Comparison of ENCODE assay signal across 2 cellular contexts in genomic region chr17:76248013-76248782, GRCh38.
A peak's percentile ranks its signal among the peaks of the same experiment; 100 is the strongest.
TF ChIP-seq lines count a peak whose summit lies in the region.

No MANE protein-coding gene starts in this region.

TF ChIP-seq in HEK293, 187 proteins besides CTCF, POLR2A, EP300 and RAD21:
- TF ChIP-seq ZBTB17 (tag by site-specific recombination; IDR thresholded peaks at IDR 0.05), result peak; percentile 30; the same call in 1 of the 2 replicates
- no peak for TF ChIP-seq ZNF146 (tag by site-specific recombination; IDR thresholded peaks at IDR 0.05)
- no peak for TF ChIP-seq ZNF175 (tag by site-specific recombination; IDR thresholded peaks at IDR 0.05)
- peak; percentile 44; the same call in 1 of the 2 replicates for TF ChIP-seq KLF16 (tag by site-specific recombination; IDR thresholded peaks at IDR 0.05)
- peak; percentile 82; the same call in 1 of the 2 replicates for TF ChIP-seq ZNF530 (tag by site-specific recombination; IDR thresholded peaks at IDR 0.05; ENCODE audit: low read depth)
TF ChIP-seq in HEK293: peak in this region for 3.

TF ChIP-seq in HepG2, 621 proteins besides CTCF, POLR2A, EP300 and RAD21:
- TF ChIP-seq ATF7 (IDR thresholded peaks at IDR 0.05), result peak; percentile 32; the same call in 1 of the 2 replicates
- no peak for TF ChIP-seq ATF7 (CRISPR knock-in tag; IDR thresholded peaks at IDR 0.05)
- 0 out of 2 replicates have a peak, but pooled peaks have one; percentile 29 for TF ChIP-seq ZGPAT (CRISPR knock-in tag; IDR thresholded peaks at IDR 0.05)
- no peak for TF ChIP-seq ZNF101 (CRISPR knock-in tag; IDR thresholded peaks at IDR 0.05; ENCODE audit: borderline replicate concordance, low read depth)
- TF ChIP-seq ZNF263 (CRISPR knock-in tag; IDR thresholded peaks at IDR 0.05), result 0 out of 2 replicates have a peak, but pooled peaks have one; percentile 20
- TF ChIP-seq ZNF614 (CRISPR knock-in tag; IDR thresholded peaks at IDR 0.05; ENCODE audit: borderline replicate concordance), result peak; percentile 56; the same call in 1 of the 2 replicates
- TF ChIP-seq HNF4A (CRISPR knock-in tag; IDR thresholded peaks at IDR 0.05), result no peak
- no peak for TF ChIP-seq NBN (conservative IDR thresholded peaks at IDR 0.05)
- peak; percentile 54 for TF ChIP-seq GATAD2A (CRISPR knock-in tag; IDR thresholded peaks at IDR 0.05)
- 0 out of 2 replicates have a peak, but pooled peaks have one; percentile 13 for TF ChIP-seq ERF (CRISPR knock-in tag; IDR thresholded peaks at IDR 0.05)
- TF ChIP-seq FOXO1 (CRISPR knock-in tag; IDR thresholded peaks at IDR 0.05), result no peak
- 0 out of 2 replicates have a peak, but pooled peaks have one; percentile 20 for TF ChIP-seq ZNF605 (CRISPR knock-in tag; IDR thresholded peaks at IDR 0.05)
- TF ChIP-seq ZNF549 (CRISPR knock-in tag; IDR thresholded peaks at IDR 0.05), result no peak
- peak; percentile 22; the same call in 1 of the 2 replicates for TF ChIP-seq BCL6 (CRISPR knock-in tag; IDR thresholded peaks at IDR 0.05)
- peak; percentile 83; the same call in 1 of the 2 replicates for TF ChIP-seq CEBPB (IDR thresholded peaks at IDR 0.05; ENCODE audit: borderline replicate concordance, low read depth, low read length)
- TF ChIP-seq CAMTA2 (CRISPR knock-in tag; IDR thresholded peaks at IDR 0.05; ENCODE audit: borderline replicate concordance), result no peak
- 0 out of 2 replicates have a peak, but pooled peaks have one; percentile 64 for TF ChIP-seq GZF1 (CRISPR knock-in tag; IDR thresholded peaks at IDR 0.05)
- TF ChIP-seq HMG20A (CRISPR knock-in tag; IDR thresholded peaks at IDR 0.05; ENCODE audit: borderline replicate concordance), result peak; percentile 7; the same call in 1 of the 2 replicates
- TF ChIP-seq, protein P1, sequence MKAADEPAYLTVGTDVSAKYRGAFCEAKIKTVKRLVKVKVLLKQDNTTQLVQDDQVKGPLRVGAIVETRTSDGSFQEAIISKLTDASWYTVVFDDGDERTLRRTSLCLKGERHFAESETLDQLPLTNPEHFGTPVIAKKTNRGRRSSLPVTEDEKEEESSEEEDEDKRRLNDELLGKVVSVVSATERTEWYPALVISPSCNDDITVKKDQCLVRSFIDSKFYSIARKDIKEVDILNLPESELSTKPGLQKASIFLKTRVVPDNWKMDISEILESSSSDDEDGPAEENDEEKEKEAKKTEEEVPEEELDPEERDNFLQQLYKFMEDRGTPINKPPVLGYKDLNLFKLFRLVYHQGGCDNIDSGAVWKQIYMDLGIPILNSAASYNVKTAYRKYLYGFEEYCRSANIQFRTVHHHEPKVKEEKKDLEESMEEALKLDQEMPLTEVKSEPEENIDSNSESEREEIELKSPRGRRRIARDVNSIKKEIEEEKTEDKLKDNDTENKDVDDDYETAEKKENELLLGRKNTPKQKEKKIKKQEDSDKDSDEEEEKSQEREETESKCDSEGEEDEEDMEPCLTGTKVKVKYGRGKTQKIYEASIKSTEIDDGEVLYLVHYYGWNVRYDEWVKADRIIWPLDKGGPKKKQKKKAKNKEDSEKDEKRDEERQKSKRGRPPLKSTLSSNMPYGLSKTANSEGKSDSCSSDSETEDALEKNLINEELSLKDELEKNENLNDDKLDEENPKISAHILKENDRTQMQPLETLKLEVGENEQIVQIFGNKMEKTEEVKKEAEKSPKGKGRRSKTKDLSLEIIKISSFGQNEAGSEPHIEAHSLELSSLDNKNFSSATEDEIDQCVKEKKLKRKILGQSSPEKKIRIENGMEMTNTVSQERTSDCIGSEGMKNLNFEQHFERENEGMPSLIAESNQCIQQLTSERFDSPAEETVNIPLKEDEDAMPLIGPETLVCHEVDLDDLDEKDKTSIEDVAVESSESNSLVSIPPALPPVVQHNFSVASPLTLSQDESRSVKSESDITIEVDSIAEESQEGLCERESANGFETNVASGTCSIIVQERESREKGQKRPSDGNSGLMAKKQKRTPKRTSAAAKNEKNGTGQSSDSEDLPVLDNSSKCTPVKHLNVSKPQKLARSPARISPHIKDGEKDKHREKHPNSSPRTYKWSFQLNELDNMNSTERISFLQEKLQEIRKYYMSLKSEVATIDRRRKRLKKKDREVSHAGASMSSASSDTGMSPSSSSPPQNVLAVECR (CRISPR knock-in tag; IDR thresholded peaks at IDR 0.05; ENCODE audit: borderline replicate concordance), result peak; percentile 15; the same call in 1 of the 2 replicates
- TF ChIP-seq NFIC (IDR thresholded peaks at IDR 0.05; ENCODE audit: low read length), result no peak
- 0 out of 2 replicates have a peak, but pooled peaks have one; percentile 50 for TF ChIP-seq SMAD3 (CRISPR knock-in tag; IDR thresholded peaks at IDR 0.05)
- TF ChIP-seq ATF4 (CRISPR knock-in tag; IDR thresholded peaks at IDR 0.05), result peak in 1 of 2 experiments; percentile 92; a peak in 2 of 4 replicates
- TF ChIP-seq SALL1 (CRISPR knock-in tag; IDR thresholded peaks at IDR 0.05), result peak; percentile 57
- peak; percentile 91 for TF ChIP-seq CEBPG (CRISPR knock-in tag; IDR thresholded peaks at IDR 0.05)
- 0 out of 2 replicates have a peak, but pooled peaks have one; percentile 22 for TF ChIP-seq KMT2A (CRISPR knock-in tag; IDR thresholded peaks at IDR 0.05)
- TF ChIP-seq, protein P2, sequence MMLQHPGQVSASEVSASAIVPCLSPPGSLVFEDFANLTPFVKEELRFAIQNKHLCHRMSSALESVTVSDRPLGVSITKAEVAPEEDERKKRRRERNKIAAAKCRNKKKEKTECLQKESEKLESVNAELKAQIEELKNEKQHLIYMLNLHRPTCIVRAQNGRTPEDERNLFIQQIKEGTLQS (CRISPR knock-in tag; IDR thresholded peaks at IDR 0.05), result peak; percentile 68
- TF ChIP-seq, protein P3, sequence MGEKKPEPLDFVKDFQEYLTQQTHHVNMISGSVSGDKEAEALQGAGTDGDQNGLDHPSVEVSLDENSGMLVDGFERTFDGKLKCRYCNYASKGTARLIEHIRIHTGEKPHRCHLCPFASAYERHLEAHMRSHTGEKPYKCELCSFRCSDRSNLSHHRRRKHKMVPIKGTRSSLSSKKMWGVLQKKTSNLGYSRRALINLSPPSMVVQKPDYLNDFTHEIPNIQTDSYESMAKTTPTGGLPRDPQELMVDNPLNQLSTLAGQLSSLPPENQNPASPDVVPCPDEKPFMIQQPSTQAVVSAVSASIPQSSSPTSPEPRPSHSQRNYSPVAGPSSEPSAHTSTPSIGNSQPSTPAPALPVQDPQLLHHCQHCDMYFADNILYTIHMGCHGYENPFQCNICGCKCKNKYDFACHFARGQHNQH (CRISPR knock-in tag; IDR thresholded peaks at IDR 0.05), result peak; percentile 39; the same call in 1 of the 2 replicates
- TF ChIP-seq ARHGAP35 (CRISPR knock-in tag; IDR thresholded peaks at IDR 0.05; ENCODE audit: borderline replicate concordance), result no peak
- TF ChIP-seq IRF2 (CRISPR knock-in tag; IDR thresholded peaks at IDR 0.05), result 0 out of 2 replicates have a peak, but pooled peaks have one; percentile 49
- peak; percentile 47; the same call in 1 of the 2 replicates for TF ChIP-seq ZNF788 (CRISPR knock-in tag; IDR thresholded peaks at IDR 0.05; ENCODE audit: borderline replicate concordance)
- TF ChIP-seq, protein P4, sequence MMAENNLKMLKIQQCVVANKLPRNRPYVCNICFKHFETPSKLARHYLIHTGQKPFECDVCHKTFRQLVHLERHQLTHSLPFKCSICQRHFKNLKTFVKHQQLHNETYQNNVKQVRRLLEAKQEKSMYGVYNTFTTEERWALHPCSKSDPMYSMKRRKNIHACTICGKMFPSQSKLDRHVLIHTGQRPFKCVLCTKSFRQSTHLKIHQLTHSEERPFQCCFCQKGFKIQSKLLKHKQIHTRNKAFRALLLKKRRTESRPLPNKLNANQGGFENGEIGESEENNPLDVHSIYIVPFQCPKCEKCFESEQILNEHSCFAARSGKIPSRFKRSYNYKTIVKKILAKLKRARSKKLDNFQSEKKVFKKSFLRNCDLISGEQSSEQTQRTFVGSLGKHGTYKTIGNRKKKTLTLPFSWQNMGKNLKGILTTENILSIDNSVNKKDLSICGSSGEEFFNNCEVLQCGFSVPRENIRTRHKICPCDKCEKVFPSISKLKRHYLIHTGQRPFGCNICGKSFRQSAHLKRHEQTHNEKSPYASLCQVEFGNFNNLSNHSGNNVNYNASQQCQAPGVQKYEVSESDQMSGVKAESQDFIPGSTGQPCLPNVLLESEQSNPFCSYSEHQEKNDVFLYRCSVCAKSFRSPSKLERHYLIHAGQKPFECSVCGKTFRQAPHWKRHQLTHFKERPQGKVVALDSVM (CRISPR knock-in tag; IDR thresholded peaks at IDR 0.05), result peak; percentile 84
- no peak for TF ChIP-seq PRPF4 (IDR thresholded peaks at IDR 0.05; ENCODE audit: low read depth, low read length, poor library complexity, severe bottlenecking)
- 0 out of 2 replicates have a peak, but pooled peaks have one; percentile 7 for TF ChIP-seq RARA (CRISPR knock-in tag; IDR thresholded peaks at IDR 0.05)
- peak; percentile 19 for TF ChIP-seq TEAD3 (CRISPR knock-in tag; optimal IDR thresholded peaks at IDR 0.05; ENCODE audit: borderline replicate concordance)
- peak; percentile 18; the same call in 1 of the 2 replicates for TF ChIP-seq FOSL2 (CRISPR knock-in tag; IDR thresholded peaks at IDR 0.05)
